In the genomic region with DNA sequence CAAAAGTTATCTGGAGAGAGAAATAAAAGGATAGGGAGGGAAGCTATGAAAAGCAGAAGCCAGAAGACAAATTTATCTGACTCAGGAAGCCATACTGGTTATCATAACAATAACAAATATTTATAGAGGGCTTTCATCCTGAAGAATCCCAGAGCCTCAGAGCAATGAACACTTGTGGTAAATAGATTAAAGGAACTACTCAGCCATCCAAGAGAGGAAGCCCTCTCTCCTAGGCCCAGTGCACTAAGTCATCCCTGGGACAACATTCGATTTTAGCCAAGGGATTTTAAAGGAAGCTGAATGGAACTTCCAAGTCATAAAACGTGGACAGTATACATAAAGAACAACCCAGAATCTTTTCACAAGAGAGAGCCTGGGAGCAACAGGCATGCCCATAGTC, we compare ENCODE assay signal across 22 cellular contexts.
DNase-seq lines count a peak whose midpoint lies in the region; ATAC-seq and TF ChIP-seq lines count a peak whose summit lies in the region.
"Had no signal": no experiment of that assay in that cellular context is flagged by ENCODE, and none has a peak within 500 bp of the region (broad histone marks: within the 10 kb centered on the region; RNA-seq: fewer than 3 reads in every experiment).

No MANE protein-coding gene starts in this region.

- H3K23ac ChIP-seq in mesenchymal stem cell (ENCODE audit: low read length in 2 of 2): no peak overlapping the region

- H4K8ac ChIP-seq in mesenchymal stem cell (ENCODE audit: low read length): no peak overlapping the region

- H3K27me3 Mint-ChIP-seq in type B pancreatic cell: no peaks in the 10 kb centered on the region
- H3K27me3 Mint-ChIP-seq: IgD-negative memory B cell had no signal

- H3K27me3 ChIP-seq in RWPE2 (ENCODE audit: insufficient read depth, poor library complexity, severe bottlenecking): no peaks in the 10 kb centered on the region
- H3K27me3 ChIP-seq in mesenchymal stem cell (ENCODE audit: control insufficient read depth in 1 of 2, insufficient read depth in 1 of 2, low read length in 2 of 2): peaks cover 0 to 16% of the 10 kb centered on the region in 2 experiments
- no peaks in the 10 kb centered on the region for H3K27me3 ChIP-seq in H7 (ENCODE audit: control insufficient read depth, insufficient read depth, low read length)

- no peak overlapping the region for H2BK15ac ChIP-seq in mesenchymal stem cell (ENCODE audit: low read depth, poor library complexity, severe bottlenecking)

- no peaks in the 10 kb centered on the region for H3K9me3 ChIP-seq in RWPE2 (ENCODE audit: severe bottlenecking)
- no peaks in the 10 kb centered on the region for H3K9me3 ChIP-seq in mesenchymal stem cell (ENCODE audit: control insufficient read depth, low read length)
- H3K9me3 ChIP-seq: BLaER1, SK-N-SH had no signal

- peaks cover 5% of the 10 kb centered on the region for H3K9me3 Mint-ChIP-seq in type B pancreatic cell
- H3K9me3 Mint-ChIP-seq: CD4-positive, alpha-beta T cell; GM23338; IgD-negative memory B cell had no signal

- H3K79me1 ChIP-seq in mesenchymal stem cell (replicated peaks; ENCODE audit: low read length, poor library complexity, severe bottlenecking): no peaks in the 10 kb centered on the region

- 36% methylated on average over 2 of the region's 2 CpGs for WGBS in mesenchymal stem cell

- peak overlapping the region; percentile 25 for H3K27ac Mint-ChIP-seq in type B pancreatic cell
- H3K27ac Mint-ChIP-seq: CD4-positive, alpha-beta T cell; GM23338; IgD-negative memory B cell had no signal

- H3K4me1 ChIP-seq in RWPE2 (ENCODE audit: insufficient read depth, poor library complexity, severe bottlenecking): peaks cover 8% of the 10 kb centered on the region
- H3K4me1 ChIP-seq in mesenchymal stem cell (ENCODE audit: control insufficient read depth, insufficient read depth, low read depth, low read length): no peaks in the 10 kb centered on the region

- no peak overlapping the region for H3K9ac ChIP-seq in mesenchymal stem cell (ENCODE audit: low read length)
- H3K9ac ChIP-seq: BLaER1, SK-N-SH had no signal

- ATAC-seq in RWPE2 (ENCODE audit: low read depth): no peak
- ATAC-seq: GM23338 had no signal

- H3K4me3 Mint-ChIP-seq in type B pancreatic cell: no peak overlapping the region
- H3K4me3 Mint-ChIP-seq: CD4-positive, alpha-beta T cell; GM23338; IgD-negative memory B cell had no signal

- H3K36me3 Mint-ChIP-seq in type B pancreatic cell: peaks cover 4% of the 10 kb centered on the region
- H3K36me3 Mint-ChIP-seq: IgD-negative memory B cell had no signal

- H2BK5ac ChIP-seq in mesenchymal stem cell (ENCODE audit: low read depth, low read length, poor library complexity, severe bottlenecking): no peak overlapping the region

- no peak overlapping the region for H3K4me2 ChIP-seq in mesenchymal stem cell (ENCODE audit: low read length, poor library complexity, severe bottlenecking)
- H3K4me2 ChIP-seq: BLaER1, GM23338, PC-9, SK-N-SH had no signal

- H3K14ac ChIP-seq in mesenchymal stem cell (ENCODE audit: low read length in 2 of 2): no peak overlapping the region

- no peak overlapping the region for H3K18ac ChIP-seq in mesenchymal stem cell (ENCODE audit: low read depth in 1 of 2, low read length in 2 of 2)

- H2BK120ac ChIP-seq in mesenchymal stem cell (ENCODE audit: low read depth, low read length): no peak overlapping the region

- peaks cover 7% of the 10 kb centered on the region for H3K4me1 Mint-ChIP-seq in type B pancreatic cell (ENCODE audit: unreplicated experiment)
- H3K4me1 Mint-ChIP-seq: IgD-negative memory B cell had no signal

- H3K4me3 ChIP-seq in RWPE2 (ENCODE audit: severe bottlenecking): no peak overlapping the region
- no peak overlapping the region for H3K4me3 ChIP-seq in choroid plexus epithelial cell (ENCODE audit: low read depth, low read length)
- H3K4me3 ChIP-seq in mesenchymal stem cell (ENCODE audit: insufficient read depth in 1 of 2, low read depth in 1 of 2, low read length in 2 of 2): no peak overlapping the region
- H3K4me3 ChIP-seq in H7 (ENCODE audit: insufficient read depth, low read depth, low read length): no peak overlapping the region
- H3K4me3 ChIP-seq: BLaER1, GM23338, PC-9 had no signal

- peak overlapping the region; percentile 17 for H3K27ac ChIP-seq in RWPE2 (ENCODE audit: poor library complexity, severe bottlenecking)
- no peak overlapping the region for H3K27ac ChIP-seq in mesenchymal stem cell (ENCODE audit: low read length, poor library complexity, severe bottlenecking)
- H3K27ac ChIP-seq: BLaER1, PC-9 had no signal

- TF ChIP-seq CTCF in RWPE2 (IDR thresholded peaks at IDR 0.05; ENCODE audit: poor library complexity, severe bottlenecking) (no peak), choroid plexus epithelial cell (conservative IDR thresholded peaks at IDR 0.05; ENCODE audit: low read depth, low read length) (no peak), type B pancreatic cell (conservative IDR thresholded peaks at IDR 0.05) (no peak)

- H2AFZ ChIP-seq in mesenchymal stem cell (ENCODE audit: low read depth, low read length): no peak overlapping the region
- H2AFZ ChIP-seq: GM23338, PC-9 had no signal

- H2BK12ac ChIP-seq in mesenchymal stem cell (ENCODE audit: low read length in 2 of 2): no peak overlapping the region

- H2AK5ac ChIP-seq in mesenchymal stem cell (ENCODE audit: low read length, severe bottlenecking): no peak overlapping the region

- no peak for DNase-seq in RWPE2 (ENCODE audit: low spot score)
- peak; percentile 13 for DNase-seq in choroid plexus epithelial cell (ENCODE audit: low read depth)
- DNase-seq in mesenchymal stem cell: peak; percentile 55
- DNase-seq in type B pancreatic cell (ENCODE audit: extremely low spot score, unreplicated experiment): no peak
- no peak for DNase-seq in stimulated activated CD4-positive, alpha-beta T cell treated with anti-CD3 and anti-CD28 coated beads, Interleukin-4, amount 100 ng/mL, for 24 hours
- DNase-seq in NCI-H82 (lab: John Stamatoyannopoulos, UW): no peak
- no peak for DNase-seq in H7
- DNase-seq in NCI-H526 treated with DMSO at 0.1 percent for 48 hours (lab: John Stamatoyannopoulos, UW): no peak
- DNase-seq: ACHN; CD4-positive, alpha-beta T cell; COR-L47; DMS79; NCI-H1694; NCI-H2081 treated with DMSO at 0.1 percent for 48 hours; NCI-H2171 treated with DMSO at 0.1 percent for 48 hours; NCI-H446; PC-9; SIG-M5; SK-N-SH had no signal

- H3K36me3 ChIP-seq in RWPE2 (ENCODE audit: low read depth) (no peaks in the 10 kb centered on the region), mesenchymal stem cell (ENCODE audit: control insufficient read depth in 1 of 2, insufficient read depth in 2 of 2, low read depth in 1 of 2, low read length in 2 of 2) (no peaks in the 10 kb centered on the region), H7 (replicated peaks; ENCODE audit: control insufficient read depth, insufficient read depth, low read length) (no peaks in the 10 kb centered on the region)
- H3K36me3 ChIP-seq: BLaER1 had no signal

- H4K91ac ChIP-seq in mesenchymal stem cell (ENCODE audit: low read length): no peak overlapping the region

- H3K4ac ChIP-seq in mesenchymal stem cell (ENCODE audit: low read depth in 1 of 2, low read length in 2 of 2): no peak overlapping the region

Comparison
In these comparisons a context has a peak if more than half of its experiments do, and no peak if none do; other contexts are left out.
1. DNase-seq: peak in choroid plexus epithelial cell (single experiment) and mesenchymal stem cell (single experiment); none in RWPE2 (single experiment), type B pancreatic cell (single experiment), stimulated activated CD4-positive, alpha-beta T cell treated with anti-CD3 and anti-CD28 coated beads, Interleukin-4, amount 100 ng/mL, for 24 hours (single experiment), NCI-H82 (single experiment), H7 (single experiment) and NCI-H526 treated with DMSO at 0.1 percent for 48 hours (single experiment).